In genomic region chr14:75040959-75041358, GRCh38 we compare ENCODE assay signal across 21 cellular contexts. TPM values are rescaled to one million over a fixed set of nuclear protein-coding genes. Genes with fewer than 3 reads are reported as not detected.
"Had no signal": no experiment of that assay in that cellular context is flagged by ENCODE, and none has a peak within 500 bp of the region (broad histone marks: within the 10 kb centered on the region; RNA-seq: fewer than 3 reads in every experiment).

No MANE protein-coding gene starts in this region.

- H3K27ac Mint-ChIP-seq: activated B cell treated with CpG ODN at 0.5 μM for 24 hours; activated CD8-positive, alpha-beta T cell treated with anti-CD3 and anti-CD28 coated beads for 36 hours; activated T-helper 2 cell treated with anti-CD3 and anti-CD28 coated beads, Interferon-gamma antibody, Interleukin-2, Interleukin-4, amounts not matched to agents 10 μg/mL and 5 μg/mL and 100 μg/mL, durations not matched to agents 14 hours and 24 hours and 36 hours; memory B cell; naive thymus-derived CD4-positive, alpha-beta T cell had no signal

- ATAC-seq: activated CD8-positive, alpha-beta T cell treated with anti-CD3 and anti-CD28 coated beads for 36 hours; left ventricle myocardium superior; naive thymus-derived CD4-positive, alpha-beta T cell; sciatic nerve had no signal

- H3K9me3 ChIP-seq: ovary, SK-N-SH, tibial nerve had no signal

- DNase-seq: activated B cell treated with CpG ODN at 0.5 μM for 24 hours; activated CD4-positive, alpha-beta T cell treated with anti-CD3 and anti-CD28 coated beads for 48 hours; activated CD8-positive, alpha-beta T cell treated with anti-CD3 and anti-CD28 coated beads for 36 hours; activated naive CD4-positive, alpha-beta T cell treated with Interleukin-2 at 50 U/mL for 16 hours; activated T-cell treated with anti-CD3 and anti-CD28 coated beads, Interleukin-2, amount 50 U/mL, for 1 hour; brain microvascular endothelial cell; central memory CD4-positive, alpha-beta T cell; glutamatergic neuron; hypothalamus; left ventricle myocardium superior; naive thymus-derived CD4-positive, alpha-beta T cell; ovary; SK-N-SH; stimulated activated CD4-positive, alpha-beta T cell treated with anti-CD3 and anti-CD28 coated beads, Interleukin-4, amount 100 ng/mL, for 4 hours; stimulated activated naive CD4-positive, alpha-beta T cell had no signal

- H3K36me3 ChIP-seq: ovary had no signal

- H3K27me3 ChIP-seq: brain microvascular endothelial cell, ovary, tibial nerve had no signal

- H3K4me3 ChIP-seq: ovary, tibial nerve had no signal

- H3K27me3 Mint-ChIP-seq: activated B cell treated with CpG ODN at 0.5 μM for 24 hours; activated CD8-positive, alpha-beta T cell treated with anti-CD3 and anti-CD28 coated beads for 36 hours; memory B cell; naive thymus-derived CD4-positive, alpha-beta T cell had no signal

- FAIRE-seq: colon had no signal

- H3K4me3 Mint-ChIP-seq: activated B cell treated with CpG ODN at 0.5 μM for 24 hours; activated CD8-positive, alpha-beta T cell treated with anti-CD3 and anti-CD28 coated beads for 36 hours; memory B cell; naive thymus-derived CD4-positive, alpha-beta T cell had no signal

- H3K27ac ChIP-seq: brain microvascular endothelial cell, ovary, tibial nerve had no signal

- H3K9me3 Mint-ChIP-seq: activated B cell treated with CpG ODN at 0.5 μM for 24 hours; activated CD8-positive, alpha-beta T cell treated with anti-CD3 and anti-CD28 coated beads for 36 hours; activated T-helper 2 cell treated with anti-CD3 and anti-CD28 coated beads, Interferon-gamma antibody, Interleukin-2, Interleukin-4, amounts not matched to agents 10 μg/mL and 5 μg/mL and 100 μg/mL, durations not matched to agents 14 hours and 24 hours and 36 hours; memory B cell; naive thymus-derived CD4-positive, alpha-beta T cell had no signal

RNA-seq across cellular contexts. Expression of gene ZC2HC1C, which starts 28.5 kb away (rescaled TPM):
- total RNA-seq: mononuclear cell had no signal
